ENCODE assay signal across 29 cellular contexts in genomic region chr1:82018319-82018718, GRCh38.
"Had no signal": no experiment of that assay in that cellular context is flagged by ENCODE, and none has a peak within 500 bp of the region (broad histone marks: within the 10 kb centered on the region; RNA-seq: fewer than 3 reads in every experiment).

No MANE protein-coding gene starts in this region.

- H3K9me3 ChIP-seq: adrenal gland, body of pancreas, breast epithelium, gastrocnemius medialis had no signal

- H3K27me3 ChIP-seq: adrenal gland, body of pancreas, breast epithelium, cardiac muscle cell, foreskin keratinocyte, gastrocnemius medialis had no signal

- DNase-seq: activated CD4-positive, alpha-beta memory T cell treated with anti-CD3 and anti-CD28 coated beads for 36 hours; activated CD4-positive, alpha-beta T cell treated with anti-CD3 and anti-CD28 coated beads for 36 hours; activated CD4-positive, alpha-beta T cell treated with anti-CD3 and anti-CD28 coated beads, Interleukin-2, amount 10 ng/mL, durations not matched to agents 24 days and 14 days; activated CD4-positive, CD25-positive, alpha-beta regulatory T cell; activated CD4-positive, CD25-positive, alpha-beta regulatory T cell treated with anti-CD3 and anti-CD28 coated beads, Interleukin-2, amount 50 U/mL, for 72 hours; activated CD8-positive, alpha-beta memory T cell treated with anti-CD3 and anti-CD28 coated beads, Interleukin-2, amount 10 ng/mL, durations not matched to agents 7 days and 5 days; activated CD8-positive, alpha-beta memory T cell treated with anti-CD3 and anti-CD28 coated beads, Interleukin-2, amount 50 U/mL, for 4 hours; activated CD8-positive, alpha-beta T cell treated with anti-CD3 and anti-CD28 coated beads, Interleukin-2, amount 10 ng/mL, durations not matched to agents 7 days and 5 days; activated effector memory CD4-positive, alpha-beta T cell treated with anti-CD3 and anti-CD28 coated beads, Interleukin-2, amount 50 U/mL, for 16 hours; activated naive CD4-positive, alpha-beta T cell treated with anti-CD3 and anti-CD28 coated beads for 36 hours; activated naive CD8-positive, alpha-beta T cell treated with anti-CD3 and anti-CD28 coated beads for 36 hours; activated naive CD8-positive, alpha-beta T cell treated with anti-CD3 and anti-CD28 coated beads, Interleukin-2, amount 50 U/mL, for 24 hours; activated T-cell treated with anti-CD3 and anti-CD28 coated beads, Interleukin-2, amount 50 U/mL, for 1 hour; activated T-cell treated with anti-CD3 and anti-CD28 coated beads, Interleukin-2, amount 50 U/mL, for 48 hours; adrenal gland; amygdala; aorta; body of pancreas; dorsolateral prefrontal cortex; effector memory CD4-positive, alpha-beta T cell; endodermal cell; foreskin keratinocyte; gastrocnemius medialis; glutamatergic neuron; T-helper 2 cell had no signal

- H3K4me3 ChIP-seq: adrenal gland, body of pancreas, breast epithelium, cardiac muscle cell, coronary artery, dorsolateral prefrontal cortex, gastrocnemius medialis had no signal

- H3K36me3 ChIP-seq: adrenal gland, breast epithelium, cardiac muscle cell, gastrocnemius medialis had no signal

- H3K4me1 ChIP-seq: adrenal gland, body of pancreas, breast epithelium, foreskin keratinocyte had no signal

- H3K27ac ChIP-seq: adrenal gland, body of pancreas, breast epithelium, cardiac muscle cell, coronary artery, dorsolateral prefrontal cortex, foreskin keratinocyte had no signal

- ATAC-seq: activated CD4-positive, alpha-beta T cell treated with anti-CD3 and anti-CD28 coated beads for 36 hours; activated CD8-positive, alpha-beta memory T cell treated with anti-CD3 and anti-CD28 coated beads, Interleukin-2, amount 10 ng/mL, durations not matched to agents 7 days and 5 days; activated CD8-positive, alpha-beta T cell treated with anti-CD3 and anti-CD28 coated beads, Interleukin-2, amount 10 ng/mL, durations not matched to agents 7 days and 5 days; activated naive CD8-positive, alpha-beta T cell treated with anti-CD3 and anti-CD28 coated beads, Interleukin-2, amount 50 U/mL, for 24 hours; body of pancreas; esophagus mucosa; foreskin keratinocyte had no signal
